15 cellular contexts compared by ENCODE assay signal in the genomic region with DNA sequence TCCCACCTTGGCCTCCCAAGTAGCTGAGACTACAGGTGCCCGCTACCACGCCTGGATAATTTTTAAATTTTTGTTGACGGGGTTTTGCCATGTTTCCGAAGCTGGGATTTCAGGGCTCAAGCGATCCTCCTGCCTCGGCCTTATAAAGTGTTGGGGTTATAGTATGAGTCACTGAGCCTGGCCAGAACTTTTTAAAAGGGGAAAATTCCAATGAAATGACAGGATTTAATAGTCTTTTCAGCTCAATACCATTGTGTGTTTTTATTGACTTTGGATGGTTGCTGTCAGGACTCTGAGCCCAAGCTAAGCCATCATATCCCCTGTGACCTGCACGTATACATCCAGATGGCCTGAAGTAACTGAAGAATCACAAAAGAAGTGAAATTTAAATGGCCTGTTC. TPM values are rescaled to one million over a fixed set of nuclear protein-coding genes. Genes with fewer than 3 reads are reported as not detected.
"Had no signal": no experiment of that assay in that cellular context is flagged by ENCODE, and none has a peak within 500 bp of the region (broad histone marks: within the 10 kb centered on the region; RNA-seq: fewer than 3 reads in every experiment).

No MANE protein-coding gene starts in this region.

RNA-seq across cellular contexts. Expression of a gene that starts 11.0 kb away (rescaled TPM):
- total RNA-seq: activated B cell treated with CpG ODN at 0.5 μM for 24 hours; activated CD4-positive, alpha-beta memory T cell treated with anti-CD3 and anti-CD28 coated beads for 36 hours; activated naive CD4-positive, alpha-beta T cell treated with anti-CD3 and anti-CD28 coated beads, Interleukin-2, amount 50 U/mL, for 72 hours; activated T-helper 1 cell treated with anti-CD3 and anti-CD28 coated beads, Interleukin-12 subunit alpha, Interleukin-12 subunit beta, Interleukin-2, Interleukin-4 antibody, amounts not matched to agents 30 ng/mL and 10 ng/mL and 1 ng/mL, durations not matched to agents 14 hours and 24 hours and 36 hours; body of pancreas; dermis microvascular lymphatic vessel endothelial cell; esophagus squamous epithelium; mesothelial cell of epicardium; natural killer cell treated with Interleukin-12 subunit alpha and Interleukin-12 subunit beta and Interleukin-15 and Interleukin-18, amount 100 ng/mL, for 72 hours; sciatic nerve; spleen; T-helper 2 cell treated with Interferon-gamma antibody and Interleukin-4, amounts not matched to agents 100 ng/mL and 5 ng/mL, for 36 hours; thoracic aorta had no signal
- polyA plus RNA-seq: adrenal gland, keratinocyte had no signal
